ENCODE assay signal across 12 cellular contexts in the genomic region with DNA sequence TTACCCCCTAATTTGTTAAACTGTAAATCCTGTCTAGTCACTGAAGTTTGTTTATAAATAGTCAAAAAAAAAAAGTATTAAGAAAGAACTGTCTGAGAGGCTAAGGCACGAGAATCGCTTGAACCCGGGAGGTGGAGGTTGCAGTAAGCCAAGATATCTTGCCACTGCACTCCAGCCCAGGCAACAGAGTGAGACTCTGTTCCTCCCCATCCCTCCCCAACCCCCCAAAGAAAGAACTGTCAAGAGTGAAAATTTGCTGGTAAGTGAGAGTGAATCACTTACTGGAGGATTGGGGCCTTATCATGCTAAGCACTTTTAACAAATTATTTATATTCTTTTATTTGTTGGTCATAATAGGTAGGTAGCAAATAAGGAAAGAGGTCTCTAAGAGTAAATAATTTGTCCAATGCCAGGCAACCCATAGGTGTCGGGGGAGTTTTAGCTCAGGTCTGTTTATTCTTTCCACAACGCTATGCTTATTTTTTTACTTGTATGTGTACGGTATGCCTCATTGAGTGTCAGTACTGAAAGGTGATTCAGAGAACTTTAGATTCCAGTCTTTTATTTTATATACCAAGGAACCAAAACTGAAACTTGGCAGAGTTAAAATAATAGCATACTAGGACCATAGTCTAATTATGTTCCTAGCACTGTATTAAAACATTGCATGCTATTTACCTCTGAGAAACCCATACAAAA. TPM values are rescaled to one million over a fixed set of nuclear protein-coding genes. Genes with fewer than 3 reads are reported as not detected.
A peak's percentile ranks its signal among the peaks of the same experiment; 100 is the strongest.
DNase-seq lines count a peak whose midpoint lies in the region; ATAC-seq, FAIRE-seq and TF ChIP-seq lines count a peak whose summit lies in the region.
"Had no signal": no experiment of that assay in that cellular context is flagged by ENCODE, and none has a peak within 500 bp of the region (broad histone marks: within the 10 kb centered on the region; RNA-seq: fewer than 3 reads in every experiment).

No MANE protein-coding gene starts in this region.

- TF ChIP-seq CTCF in A549 (IDR thresholded peaks at IDR 0.05) (no peak), Calu3 (IDR thresholded peaks at IDR 0.05; ENCODE audit: unreplicated experiment) (no peak), OCI-LY3 (IDR thresholded peaks at IDR 0.05; ENCODE audit: low read depth, low read length) (no peak), K562 (IDR thresholded peaks at IDR 0.05 in 2 of 3, conservative IDR thresholded peaks at IDR 0.05 in 1 of 3; ENCODE audit: insufficient read depth in 2 of 3, low read depth in 1 of 3, low read length in 3 of 3) (no peak), GM13976 (IDR thresholded peaks at IDR 0.05; ENCODE audit: borderline replicate concordance, control extremely low read depth, extremely low read depth, insufficient read depth, missing control alignments) (no peak)

- 82% methylated on average over 6 of the region's 6 CpGs for WGBS in A549 (ENCODE audit: missing lambda C conversion rate)
- 15% methylated on average over 6 of the region's 6 CpGs for WGBS in K562 (ENCODE audit: insufficient coverage, low coverage, missing lambda C conversion rate)

- peaks cover 13% of the 10 kb centered on the region for H3K27me3 Mint-ChIP-seq in Calu3 (ENCODE audit: unreplicated experiment)

- H4K20me1 ChIP-seq in OCI-LY3 (ENCODE audit: insufficient read depth, low read length) (peaks cover 25% of the 10 kb centered on the region; the same call in 1 of the 2 replicates), K562 (replicated peaks; ENCODE audit: control insufficient read depth, insufficient read depth, low read length) (no peaks in the 10 kb centered on the region)

- TF ChIP-seq POLR2A in A549 (IDR thresholded peaks at IDR 0.05; ENCODE audit: low read length) = no peak
- TF ChIP-seq POLR2A in K562 (conservative IDR thresholded peaks at IDR 0.05) = no peak

- ATAC-seq in A549 (no peak), K562 (peak; percentile 28), GM19035 (IDR thresholded peaks at IDR 0.05; ENCODE audit: unreplicated experiment) (no peak)
- ATAC-seq: gastrocnemius medialis had no signal

- no peaks in the 10 kb centered on the region for H3K9me3 Mint-ChIP-seq in Calu3 (ENCODE audit: low read depth, unreplicated experiment)

- H3K4me2 ChIP-seq in A549 (peak overlapping the region; percentile 91), OCI-LY3 (ENCODE audit: low read length) (peak overlapping the region; percentile 96), K562 (ENCODE audit: insufficient read depth, low read length) (peak overlapping the region; percentile 93)

- no peak for TF ChIP-seq RAD21 in A549 (conservative IDR thresholded peaks at IDR 0.05 in 1 of 2, IDR thresholded peaks at IDR 0.05 in 1 of 2)
- TF ChIP-seq RAD21 in K562 (CRISPR knock-in tag; conservative IDR thresholded peaks at IDR 0.05 in 1 of 2, IDR thresholded peaks at IDR 0.05 in 1 of 2) = no peak

- peaks cover 5% of the 10 kb centered on the region; the same call in 1 of the 2 replicates for H3K27me3 ChIP-seq in OCI-LY3 (ENCODE audit: low read depth, low read length)
- H3K27me3 ChIP-seq in K562 (ENCODE audit: control insufficient read depth in 2 of 2, insufficient read depth in 2 of 2, low read length in 2 of 2) = peaks cover 0 to 2% of the 10 kb centered on the region in 2 experiments; a peak in 1 of 5 replicates
- H3K27me3 ChIP-seq: gastrocnemius medialis, thyroid gland had no signal

- no peaks in the 10 kb centered on the region for H3K9me1 ChIP-seq in K562 (ENCODE audit: control insufficient read depth, insufficient read depth, low read length)

- H3K27ac Mint-ChIP-seq in Calu3 (ENCODE audit: unreplicated experiment) = no peak overlapping the region
- H3K27ac Mint-ChIP-seq: progenitor cell of endocrine pancreas had no signal

- POLR2A ChIA-PET in A549 (lab: Yijun Ruan, JAX) (no interaction called here), K562 (lab: Yijun Ruan, JAX) (no interaction called here)

- H3K4me3 ChIP-seq in A549 (no peak overlapping the region), OCI-LY3 (ENCODE audit: low read length) (peak overlapping the region; percentile 84; the same call in 1 of the 2 replicates), K562 (peak overlapping the region; percentile 92)
- H3K4me3 ChIP-seq: thyroid gland had no signal

- no peak overlapping the region for H3K9ac ChIP-seq in OCI-LY3 (ENCODE audit: low read length)
- H3K9ac ChIP-seq in K562 (ENCODE audit: insufficient read depth in 1 of 2, low read depth in 2 of 2, low read length in 2 of 2) = peak overlapping the region; percentile 8 to 88; a peak in 2 of 4 replicates

- DNase-seq in A549 (ENCODE audit: low read depth in 1 of 2, low spot score in 1 of 2) (no peak), Calu3 (no peak), K562 (ENCODE audit: extremely low read depth in 1 of 4, low spot score in 3 of 4) (peak in 2 of 4 experiments; percentile 29 to 72), GM13976 (ENCODE audit: low spot score) (no peak), hypothalamus (lab: John Stamatoyannopoulos, UW) (no peak), cortex of kidney (lab: John Stamatoyannopoulos, UW) (no peak)
- DNase-seq: activated effector memory CD4-positive, alpha-beta T cell treated with anti-CD3 and anti-CD28 coated beads, Interleukin-2, amount 50 U/mL, for 16 hours; gastrocnemius medialis; thyroid gland had no signal

- H3K79me2 ChIP-seq in OCI-LY3 (ENCODE audit: low read length) (peaks cover 67% of the 10 kb centered on the region), K562 (ENCODE audit: control insufficient read depth, insufficient read depth, low read length) (peaks cover 67% of the 10 kb centered on the region)

- peak overlapping the region; percentile 97 for H3K4me3 Mint-ChIP-seq in Calu3 (ENCODE audit: low read depth, unreplicated experiment)

- H3K27ac ChIP-seq in A549 (no peak overlapping the region), OCI-LY3 (ENCODE audit: low read length) (no peak overlapping the region), K562 (ENCODE audit: extremely low read depth, low read depth, low read length) (peak overlapping the region; percentile 86; the same call in 2 of the 3 replicates)
- H3K27ac ChIP-seq: gastrocnemius medialis, thyroid gland had no signal

- H3K36me3 ChIP-seq in OCI-LY3 (replicated peaks; ENCODE audit: low read depth, low read length) = peaks cover 5% of the 10 kb centered on the region
- peaks cover 6% of the 10 kb centered on the region; the same call in 2 of the 3 replicates for H3K36me3 ChIP-seq in K562 (ENCODE audit: control insufficient read depth, insufficient read depth, low read length)
- H3K36me3 ChIP-seq: gastrocnemius medialis, thyroid gland had no signal

- BruUV-seq in Calu3 (replicated peaks; lab: Mats Ljungman, UMichigan) (no TSS peak), K562 (replicated peaks; lab: Mats Ljungman, UMichigan) (no TSS peak)

- H3K4me1 ChIP-seq in A549 (peaks cover 16% of the 10 kb centered on the region; the same call in 2 of the 3 replicates), OCI-LY3 (ENCODE audit: low read length) (peaks cover 18% of the 10 kb centered on the region), K562 (replicated peaks in 1 of 2; ENCODE audit: control insufficient read depth in 2 of 2, insufficient read depth in 2 of 2, low read length in 2 of 2) (peaks cover 10 to 32% of the 10 kb centered on the region in 2 experiments; a peak in 4 of 5 replicates)

- H3K9me3 ChIP-seq in A549 = no peaks in the 10 kb centered on the region
- no peaks in the 10 kb centered on the region for H3K9me3 ChIP-seq in OCI-LY3 (ENCODE audit: insufficient read depth, low read length)
- H3K9me3 ChIP-seq in K562 (replicated peaks; ENCODE audit: control insufficient read depth, insufficient read depth, low read depth, low read length) = no peaks in the 10 kb centered on the region
- H3K9me3 ChIP-seq: gastrocnemius medialis, thyroid gland had no signal

- H2AFZ ChIP-seq in OCI-LY3 (ENCODE audit: low read depth, low read length) = no peak overlapping the region
- H2AFZ ChIP-seq in K562 (ENCODE audit: low read depth, low read length) = no peak overlapping the region

- peaks cover 23% of the 10 kb centered on the region for H3K36me3 Mint-ChIP-seq in Calu3 (ENCODE audit: insufficient read depth, unreplicated experiment)

- TF ChIP-seq EP300 in A549 (IDR thresholded peaks at IDR 0.05) (no peak), K562 (IDR thresholded peaks at IDR 0.05; ENCODE audit: low read length) (no peak)

- in situ Hi-C loops in K562 (cut with MboI) (no loop called here), GM13976 (cut with MboI; ENCODE audit: low sequenced_read_pairs, unreplicated experiment) (no loop called here)

- CTCF ChIA-PET in A549 (lab: Yijun Ruan, JAX) = no interaction called here
- CTCF ChIA-PET in Calu3 (lab: Charles Lee) = interaction anchor here (0.7 kb wide), 1 partner anchor 568 kb away, joined by 4 read pairs; no protein-coding TSS in a partner anchor
- CTCF ChIA-PET in K562 (lab: Yijun Ruan, JAX; ENCODE audit: low intra/inter-chr PET ratio) = no interaction called here

- no peak for FAIRE-seq in A549 (lab: Jason Lieb, UNC)
- FAIRE-seq in K562 (lab: Jason Lieb, UNC) = no peak

- intact Hi-C loops in Calu3 (cut with micrococcal nuclease; ENCODE audit: unreplicated experiment) = no loop called here
- intact Hi-C loops in K562 (cut with micrococcal nuclease) = loop anchor here (5.0 kb wide), 2 partner anchors 44 to 69 kb away; no protein-coding TSS in a partner anchor

- peaks cover 20% of the 10 kb centered on the region for H3K4me1 Mint-ChIP-seq in Calu3 (ENCODE audit: low read depth, unreplicated experiment)

RNA-seq across cellular contexts. Expression of a gene that starts 2.5 kb away (rescaled TPM):
- polyA plus RNA-seq in A549 (2011; rRNA removed) (5.6 and 6.2 TPM in 2 replicates), A549 (2017; fragmentation: RNase III; extraction: RNeasy Plus Mini Kit Qiagen cat#74134 plus additional on column Dnase treatment) (2.5 to 3.5 TPM (median 2.9 TPM) in 3 replicates), K562 (2011; rRNA removed) (15.8 and 21.0 TPM in 2 replicates), K562 (2014; fragmentation: Illumina TruSeq; extraction: Trizol) (18.8 and 20.5 TPM in 2 replicates), K562 (2014; fragmentation: Nextera tagmentation; extraction: Ambion mirVana) (1 to 10 TPM; 4.5 to 5.8 TPM), K562 (2014; rRNA removed) (12.8 and 15.6 TPM in 2 replicates)
- 2.4 and 3.5 TPM in 2 replicates for polyA plus RNA-seq in A549 (2012; cell fraction: cytosol; rRNA removed)
- 2.4 and 2.9 TPM in 2 replicates for polyA plus RNA-seq in A549 (2012; cell fraction: nucleus; rRNA removed)
- polyA minus RNA-seq in A549 (2011; rRNA and poly(A)+ RNA removed) = 6.3 and 6.5 TPM in 2 replicates
- total RNA-seq in Calu3 (2022) (8.3 and 9.6 TPM in 2 replicates), K562 (2014; rRNA removed) (19.9 and 21.4 TPM in 2 replicates), K562 (2014; rRNA removed; fragmentation: Illumina TruSeq; extraction: Trizol) (25.3 and 30.4 TPM in 2 replicates), K562 (2015; rRNA removed; fragmentation: Illumina TruSeq; extraction: Trizol) (17.2 and 18.0 TPM in 2 replicates), K562 (2021) (19.2 and 22.1 TPM in 2 replicates)
- 31.1 and 42.4 TPM in 2 replicates for total RNA-seq in K562 (2011; cell fraction: chromatin; rRNA removed; ENCODE audit: low replicate concordance)
- total RNA-seq in K562 (2011; cell fraction: nucleolus; rRNA removed) = 35.7 and 38.6 TPM in 2 replicates
- 24.4 and 28.5 TPM in 2 replicates for total RNA-seq in K562 (2011; cell fraction: nucleoplasm; rRNA removed)
- 8.8 and 10.3 TPM in 2 replicates for polyA plus RNA-seq in K562 (2011; cell fraction: cytosol; rRNA removed)
- 15.6 and 16.8 TPM in 2 replicates for polyA plus RNA-seq in K562 (2011; cell fraction: nucleus; rRNA removed)
- polyA plus RNA-seq in K562 (2012) = 7.6 and 8.9 TPM in 2 replicates
- 36.5 and 37.0 TPM in 2 replicates for polyA minus RNA-seq in K562 (2011; rRNA and poly(A)+ RNA removed)
- polyA minus RNA-seq in K562 (2011; cell fraction: cytosol; rRNA and poly(A)+ RNA removed) = 15.6 and 17.4 TPM in 2 replicates
- polyA minus RNA-seq in K562 (2011; cell fraction: nucleus; rRNA and poly(A)+ RNA removed) = 34.3 and 49.5 TPM in 2 replicates
